ENCODE assay signal across 25 cellular contexts in the genomic region with DNA sequence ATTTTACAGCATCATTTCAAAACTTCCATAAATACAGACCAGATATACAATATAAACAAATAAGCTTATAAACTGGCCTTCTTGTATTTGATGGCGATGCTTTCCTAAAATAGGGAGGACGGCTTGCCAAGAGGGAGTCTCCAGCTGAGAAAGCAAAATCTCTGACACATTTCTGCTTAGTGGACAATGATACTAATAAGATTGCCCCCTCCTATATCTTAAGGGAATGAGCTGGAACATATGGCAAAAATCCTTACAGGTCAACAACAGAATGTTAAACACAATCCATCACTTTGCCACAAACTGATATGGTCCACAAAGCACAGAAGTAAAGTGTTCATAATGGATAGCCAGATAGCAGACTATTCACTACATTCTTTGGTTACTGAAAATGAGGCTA.
"Had no signal": no experiment of that assay in that cellular context is flagged by ENCODE, and none has a peak within 500 bp of the region (broad histone marks: within the 10 kb centered on the region; RNA-seq: fewer than 3 reads in every experiment).

No MANE protein-coding gene starts in this region.

- H3K27ac Mint-ChIP-seq: activated B cell treated with CpG ODN at 0.5 μM for 24 hours; activated CD8-positive, alpha-beta T cell treated with anti-CD3 and anti-CD28 coated beads for 36 hours; activated T-helper 17 cell treated with anti-CD3 and anti-CD28 coated beads, Interleukin-2, amount 50 U/mL, for 72 hours; effector memory CD8-positive, alpha-beta T cell; natural killer cell; stimulated activated effector memory CD8-positive, alpha-beta T cell treated with anti-CD3 and anti-CD28 coated beads, Interleukin-12 subunit alpha, Interleukin-12 subunit beta, amount 100 ng/mL, for 72 hours; stimulated activated naive CD8-positive, alpha-beta T cell treated with anti-CD3 and anti-CD28 coated beads, Interleukin-15, Interleukin-2, amounts not matched to agents 100 ng/mL and 50 ng/mL, for 24 hours; type B pancreatic cell had no signal

- H3K27me3 ChIP-seq: uterus had no signal

- ATAC-seq: activated CD8-positive, alpha-beta T cell treated with anti-CD3 and anti-CD28 coated beads for 36 hours; activated T-cell treated with anti-CD3 and anti-CD28 coated beads, Interleukin-2, amount 50 U/mL, for 4 hours; activated T-helper 17 cell treated with anti-CD3 and anti-CD28 coated beads, Interleukin-2, amount 50 U/mL, for 72 hours; effector memory CD8-positive, alpha-beta T cell; natural killer cell; sciatic nerve; stimulated activated effector memory CD8-positive, alpha-beta T cell treated with anti-CD3 and anti-CD28 coated beads, Interleukin-12 subunit alpha, Interleukin-12 subunit beta, amount 100 ng/mL, for 72 hours had no signal

- H3K36me3 ChIP-seq: left ventricle myocardium inferior, thoracic aorta, uterus had no signal

- H3K9me3 ChIP-seq: left ventricle myocardium inferior, thoracic aorta, uterus had no signal

- H3K36me3 Mint-ChIP-seq: natural killer cell; stimulated activated effector memory CD8-positive, alpha-beta T cell treated with anti-CD3 and anti-CD28 coated beads, Interleukin-12 subunit alpha, Interleukin-12 subunit beta, amount 100 ng/mL, for 72 hours; type B pancreatic cell had no signal

- H3K27ac ChIP-seq: left ventricle myocardium inferior, skin epidermis, thoracic aorta, uterus had no signal

- H3K4me3 Mint-ChIP-seq: activated B cell treated with CpG ODN at 0.5 μM for 24 hours; activated CD8-positive, alpha-beta T cell treated with anti-CD3 and anti-CD28 coated beads for 36 hours; activated T-cell treated with anti-CD3 and anti-CD28 coated beads, Interleukin-2, amount 50 U/mL, for 4 hours; activated T-helper 17 cell treated with anti-CD3 and anti-CD28 coated beads, Interleukin-2, amount 50 U/mL, for 72 hours; effector memory CD8-positive, alpha-beta T cell; natural killer cell; stimulated activated effector memory CD8-positive, alpha-beta T cell treated with anti-CD3 and anti-CD28 coated beads, Interleukin-12 subunit alpha, Interleukin-12 subunit beta, amount 100 ng/mL, for 72 hours; stimulated activated naive CD8-positive, alpha-beta T cell treated with anti-CD3 and anti-CD28 coated beads, Interleukin-15, Interleukin-2, amounts not matched to agents 100 ng/mL and 50 ng/mL, for 24 hours; type B pancreatic cell had no signal

- DNase-seq: activated B cell treated with CpG ODN at 0.5 μM for 24 hours; activated CD4-positive, alpha-beta T cell treated with anti-CD3 and anti-CD28 coated beads, Interleukin-2, amount 50 U/mL, for 1 hour; activated CD8-positive, alpha-beta T cell treated with anti-CD3 and anti-CD28 coated beads for 36 hours; activated gamma-delta T cell treated with Interleukin-2 at 50 U/mL for 16 hours; activated naive CD4-positive, alpha-beta T cell treated with anti-CD3 and anti-CD28 coated beads, Interleukin-2, amount 50 U/mL, for 16 hours; activated T-cell treated with anti-CD3 and anti-CD28 coated beads, Interleukin-2, amount 50 U/mL, for 4 hours; amniotic stem cell; caudate nucleus; cortex of kidney; effector memory CD8-positive, alpha-beta T cell; erythroblast; foreskin fibroblast; left ventricle myocardium inferior; mesendoderm; natural killer cell; stimulated activated CD4-positive, alpha-beta T cell treated with anti-CD3 and anti-CD28 coated beads, Interleukin-4, amount 100 ng/mL, for 24 hours; uterus had no signal

- H3K9me3 Mint-ChIP-seq: activated B cell treated with CpG ODN at 0.5 μM for 24 hours; activated CD8-positive, alpha-beta T cell treated with anti-CD3 and anti-CD28 coated beads for 36 hours; activated T-cell treated with anti-CD3 and anti-CD28 coated beads, Interleukin-2, amount 50 U/mL, for 4 hours; effector memory CD8-positive, alpha-beta T cell; natural killer cell; stimulated activated effector memory CD8-positive, alpha-beta T cell treated with anti-CD3 and anti-CD28 coated beads, Interleukin-12 subunit alpha, Interleukin-12 subunit beta, amount 100 ng/mL, for 72 hours; stimulated activated naive CD8-positive, alpha-beta T cell treated with anti-CD3 and anti-CD28 coated beads, Interleukin-15, Interleukin-2, amounts not matched to agents 100 ng/mL and 50 ng/mL, for 24 hours; type B pancreatic cell had no signal

- H3K27me3 Mint-ChIP-seq: type B pancreatic cell had no signal

- H3K4me1 Mint-ChIP-seq: natural killer cell had no signal

- H3K4me3 ChIP-seq: left ventricle myocardium inferior, lung, skin epidermis, thoracic aorta, uterus had no signal
